ENCODE assay signal across 1 cellular context in the genomic region with DNA sequence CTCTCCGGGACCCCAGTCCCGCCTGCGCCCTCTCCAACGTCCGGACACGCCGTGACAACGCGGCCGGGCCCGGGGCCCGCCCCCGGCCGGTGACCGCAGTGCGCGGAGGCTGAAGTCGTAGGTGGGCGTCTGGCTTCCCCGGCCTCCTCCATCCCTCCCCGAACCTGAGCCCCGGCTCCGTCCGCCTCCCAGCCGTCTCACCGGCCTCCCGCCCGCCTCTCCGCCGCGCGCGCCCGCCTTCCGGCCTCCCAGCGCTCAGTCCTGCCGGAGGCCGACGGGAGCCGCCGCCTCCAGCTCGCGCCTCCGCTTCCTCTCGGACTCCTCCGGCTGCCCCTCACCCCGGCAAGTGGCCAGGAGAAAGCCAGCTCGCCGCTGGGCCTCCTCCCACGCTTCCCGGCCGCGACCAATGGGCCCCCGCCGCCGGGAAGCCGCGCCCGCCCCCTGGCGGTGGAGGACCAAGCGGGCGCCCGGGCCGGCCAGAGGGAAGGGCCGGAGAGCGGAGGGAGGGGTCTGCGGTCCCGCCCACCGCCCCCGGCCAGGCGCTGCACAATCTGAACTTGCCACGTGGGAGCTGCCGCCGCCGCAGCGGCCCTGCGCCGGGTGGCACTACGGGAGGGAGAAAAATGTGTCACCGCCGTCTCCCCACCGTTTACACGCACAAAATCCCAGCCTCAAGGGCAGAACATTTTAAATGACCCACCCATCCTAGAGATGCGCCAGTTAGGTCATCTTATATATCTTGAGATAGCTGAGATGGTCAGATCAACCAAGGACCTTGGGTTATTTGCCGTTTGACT.
TF ChIP-seq lines count a peak whose summit lies in the region.

A gene with protein sequence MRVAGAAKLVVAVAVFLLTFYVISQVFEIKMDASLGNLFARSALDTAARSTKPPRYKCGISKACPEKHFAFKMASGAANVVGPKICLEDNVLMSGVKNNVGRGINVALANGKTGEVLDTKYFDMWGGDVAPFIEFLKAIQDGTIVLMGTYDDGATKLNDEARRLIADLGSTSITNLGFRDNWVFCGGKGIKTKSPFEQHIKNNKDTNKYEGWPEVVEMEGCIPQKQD (minus strand): TSS at position 348 of the 797 bp plus-strand sequence. CDS start 13,339 bp downstream, outside the sequence.

TF ChIP-seq in K562, 482 proteins besides CTCF, POLR2A, EP300 and RAD21 (continued from another document and continues in another):
- peak; percentile 60 for TF ChIP-seq JUND (IDR thresholded peaks at IDR 0.05; ENCODE audit: borderline replicate concordance, low read depth, low read length)
- TF ChIP-seq JUND (tag; IDR thresholded peaks at IDR 0.05; ENCODE audit: borderline replicate concordance, low read depth, low read length) = peak; percentile 62; the same call in 1 of the 3 replicates
- TF ChIP-seq, protein P1, sequence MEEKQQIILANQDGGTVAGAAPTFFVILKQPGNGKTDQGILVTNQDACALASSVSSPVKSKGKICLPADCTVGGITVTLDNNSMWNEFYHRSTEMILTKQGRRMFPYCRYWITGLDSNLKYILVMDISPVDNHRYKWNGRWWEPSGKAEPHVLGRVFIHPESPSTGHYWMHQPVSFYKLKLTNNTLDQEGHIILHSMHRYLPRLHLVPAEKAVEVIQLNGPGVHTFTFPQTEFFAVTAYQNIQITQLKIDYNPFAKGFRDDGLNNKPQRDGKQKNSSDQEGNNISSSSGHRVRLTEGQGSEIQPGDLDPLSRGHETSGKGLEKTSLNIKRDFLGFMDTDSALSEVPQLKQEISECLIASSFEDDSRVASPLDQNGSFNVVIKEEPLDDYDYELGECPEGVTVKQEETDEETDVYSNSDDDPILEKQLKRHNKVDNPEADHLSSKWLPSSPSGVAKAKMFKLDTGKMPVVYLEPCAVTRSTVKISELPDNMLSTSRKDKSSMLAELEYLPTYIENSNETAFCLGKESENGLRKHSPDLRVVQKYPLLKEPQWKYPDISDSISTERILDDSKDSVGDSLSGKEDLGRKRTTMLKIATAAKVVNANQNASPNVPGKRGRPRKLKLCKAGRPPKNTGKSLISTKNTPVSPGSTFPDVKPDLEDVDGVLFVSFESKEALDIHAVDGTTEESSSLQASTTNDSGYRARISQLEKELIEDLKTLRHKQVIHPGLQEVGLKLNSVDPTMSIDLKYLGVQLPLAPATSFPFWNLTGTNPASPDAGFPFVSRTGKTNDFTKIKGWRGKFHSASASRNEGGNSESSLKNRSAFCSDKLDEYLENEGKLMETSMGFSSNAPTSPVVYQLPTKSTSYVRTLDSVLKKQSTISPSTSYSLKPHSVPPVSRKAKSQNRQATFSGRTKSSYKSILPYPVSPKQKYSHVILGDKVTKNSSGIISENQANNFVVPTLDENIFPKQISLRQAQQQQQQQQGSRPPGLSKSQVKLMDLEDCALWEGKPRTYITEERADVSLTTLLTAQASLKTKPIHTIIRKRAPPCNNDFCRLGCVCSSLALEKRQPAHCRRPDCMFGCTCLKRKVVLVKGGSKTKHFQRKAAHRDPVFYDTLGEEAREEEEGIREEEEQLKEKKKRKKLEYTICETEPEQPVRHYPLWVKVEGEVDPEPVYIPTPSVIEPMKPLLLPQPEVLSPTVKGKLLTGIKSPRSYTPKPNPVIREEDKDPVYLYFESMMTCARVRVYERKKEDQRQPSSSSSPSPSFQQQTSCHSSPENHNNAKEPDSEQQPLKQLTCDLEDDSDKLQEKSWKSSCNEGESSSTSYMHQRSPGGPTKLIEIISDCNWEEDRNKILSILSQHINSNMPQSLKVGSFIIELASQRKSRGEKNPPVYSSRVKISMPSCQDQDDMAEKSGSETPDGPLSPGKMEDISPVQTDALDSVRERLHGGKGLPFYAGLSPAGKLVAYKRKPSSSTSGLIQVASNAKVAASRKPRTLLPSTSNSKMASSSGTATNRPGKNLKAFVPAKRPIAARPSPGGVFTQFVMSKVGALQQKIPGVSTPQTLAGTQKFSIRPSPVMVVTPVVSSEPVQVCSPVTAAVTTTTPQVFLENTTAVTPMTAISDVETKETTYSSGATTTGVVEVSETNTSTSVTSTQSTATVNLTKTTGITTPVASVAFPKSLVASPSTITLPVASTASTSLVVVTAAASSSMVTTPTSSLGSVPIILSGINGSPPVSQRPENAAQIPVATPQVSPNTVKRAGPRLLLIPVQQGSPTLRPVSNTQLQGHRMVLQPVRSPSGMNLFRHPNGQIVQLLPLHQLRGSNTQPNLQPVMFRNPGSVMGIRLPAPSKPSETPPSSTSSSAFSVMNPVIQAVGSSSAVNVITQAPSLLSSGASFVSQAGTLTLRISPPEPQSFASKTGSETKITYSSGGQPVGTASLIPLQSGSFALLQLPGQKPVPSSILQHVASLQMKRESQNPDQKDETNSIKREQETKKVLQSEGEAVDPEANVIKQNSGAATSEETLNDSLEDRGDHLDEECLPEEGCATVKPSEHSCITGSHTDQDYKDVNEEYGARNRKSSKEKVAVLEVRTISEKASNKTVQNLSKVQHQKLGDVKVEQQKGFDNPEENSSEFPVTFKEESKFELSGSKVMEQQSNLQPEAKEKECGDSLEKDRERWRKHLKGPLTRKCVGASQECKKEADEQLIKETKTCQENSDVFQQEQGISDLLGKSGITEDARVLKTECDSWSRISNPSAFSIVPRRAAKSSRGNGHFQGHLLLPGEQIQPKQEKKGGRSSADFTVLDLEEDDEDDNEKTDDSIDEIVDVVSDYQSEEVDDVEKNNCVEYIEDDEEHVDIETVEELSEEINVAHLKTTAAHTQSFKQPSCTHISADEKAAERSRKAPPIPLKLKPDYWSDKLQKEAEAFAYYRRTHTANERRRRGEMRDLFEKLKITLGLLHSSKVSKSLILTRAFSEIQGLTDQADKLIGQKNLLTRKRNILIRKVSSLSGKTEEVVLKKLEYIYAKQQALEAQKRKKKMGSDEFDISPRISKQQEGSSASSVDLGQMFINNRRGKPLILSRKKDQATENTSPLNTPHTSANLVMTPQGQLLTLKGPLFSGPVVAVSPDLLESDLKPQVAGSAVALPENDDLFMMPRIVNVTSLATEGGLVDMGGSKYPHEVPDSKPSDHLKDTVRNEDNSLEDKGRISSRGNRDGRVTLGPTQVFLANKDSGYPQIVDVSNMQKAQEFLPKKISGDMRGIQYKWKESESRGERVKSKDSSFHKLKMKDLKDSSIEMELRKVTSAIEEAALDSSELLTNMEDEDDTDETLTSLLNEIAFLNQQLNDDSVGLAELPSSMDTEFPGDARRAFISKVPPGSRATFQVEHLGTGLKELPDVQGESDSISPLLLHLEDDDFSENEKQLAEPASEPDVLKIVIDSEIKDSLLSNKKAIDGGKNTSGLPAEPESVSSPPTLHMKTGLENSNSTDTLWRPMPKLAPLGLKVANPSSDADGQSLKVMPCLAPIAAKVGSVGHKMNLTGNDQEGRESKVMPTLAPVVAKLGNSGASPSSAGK (IDR thresholded peaks at IDR 0.05) = peak; percentile 73; the same call in 1 of the 2 replicates
- TF ChIP-seq HMGN3 (IDR thresholded peaks at IDR 0.05; ENCODE audit: borderline replicate concordance, extremely low read depth, insufficient read length, low read depth, low read length) = peak; percentile 97
- TF ChIP-seq GATAD2B (IDR thresholded peaks at IDR 0.05; ENCODE audit: borderline replicate concordance) = peak; percentile 98
- TF ChIP-seq CREM (IDR thresholded peaks at IDR 0.05; ENCODE audit: low read depth) = peak; percentile 88
- TF ChIP-seq, protein P2, sequence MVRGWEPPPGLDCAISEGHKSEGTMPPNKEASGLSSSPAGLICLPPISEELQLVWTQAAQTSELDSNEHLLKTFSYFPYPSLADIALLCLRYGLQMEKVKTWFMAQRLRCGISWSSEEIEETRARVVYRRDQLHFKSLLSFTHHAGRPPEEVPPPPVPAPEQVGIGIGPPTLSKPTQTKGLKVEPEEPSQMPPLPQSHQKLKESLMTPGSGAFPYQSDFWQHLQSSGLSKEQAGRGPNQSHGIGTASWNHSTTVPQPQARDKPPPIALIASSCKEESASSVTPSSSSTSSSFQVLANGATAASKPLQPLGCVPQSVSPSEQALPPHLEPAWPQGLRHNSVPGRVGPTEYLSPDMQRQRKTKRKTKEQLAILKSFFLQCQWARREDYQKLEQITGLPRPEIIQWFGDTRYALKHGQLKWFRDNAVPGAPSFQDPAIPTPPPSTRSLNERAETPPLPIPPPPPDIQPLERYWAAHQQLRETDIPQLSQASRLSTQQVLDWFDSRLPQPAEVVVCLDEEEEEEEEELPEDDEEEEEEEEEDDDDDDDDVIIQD (CRISPR knock-in tag; IDR thresholded peaks at IDR 0.05) = peak; percentile 57; the same call in 1 of the 2 replicates
- peak; percentile 97 for TF ChIP-seq FUS (optimal IDR thresholded peaks at IDR 0.05; ENCODE audit: low read depth, low read length)
- TF ChIP-seq CC2D1A (IDR thresholded peaks at IDR 0.05) = peak; percentile 24; the same call in 1 of the 2 replicates
- TF ChIP-seq, protein P3, sequence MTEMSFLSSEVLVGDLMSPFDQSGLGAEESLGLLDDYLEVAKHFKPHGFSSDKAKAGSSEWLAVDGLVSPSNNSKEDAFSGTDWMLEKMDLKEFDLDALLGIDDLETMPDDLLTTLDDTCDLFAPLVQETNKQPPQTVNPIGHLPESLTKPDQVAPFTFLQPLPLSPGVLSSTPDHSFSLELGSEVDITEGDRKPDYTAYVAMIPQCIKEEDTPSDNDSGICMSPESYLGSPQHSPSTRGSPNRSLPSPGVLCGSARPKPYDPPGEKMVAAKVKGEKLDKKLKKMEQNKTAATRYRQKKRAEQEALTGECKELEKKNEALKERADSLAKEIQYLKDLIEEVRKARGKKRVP (CRISPR knock-in tag; IDR thresholded peaks at IDR 0.05) = peak; percentile 7; the same call in 1 of the 2 replicates
- peak; percentile 77; the same call in 1 of the 2 replicates for TF ChIP-seq ZBED1 (IDR thresholded peaks at IDR 0.05)
- TF ChIP-seq HLTF (IDR thresholded peaks at IDR 0.05) = no peak; the same call in 1 of the 2 replicates
- peak; percentile 36; the same call in 1 of the 2 replicates for TF ChIP-seq CBFA2T2 (conservative IDR thresholded peaks at IDR 0.05)
- TF ChIP-seq ATF7 (IDR thresholded peaks at IDR 0.05) = peak; percentile 91
- TF ChIP-seq, protein P4, sequence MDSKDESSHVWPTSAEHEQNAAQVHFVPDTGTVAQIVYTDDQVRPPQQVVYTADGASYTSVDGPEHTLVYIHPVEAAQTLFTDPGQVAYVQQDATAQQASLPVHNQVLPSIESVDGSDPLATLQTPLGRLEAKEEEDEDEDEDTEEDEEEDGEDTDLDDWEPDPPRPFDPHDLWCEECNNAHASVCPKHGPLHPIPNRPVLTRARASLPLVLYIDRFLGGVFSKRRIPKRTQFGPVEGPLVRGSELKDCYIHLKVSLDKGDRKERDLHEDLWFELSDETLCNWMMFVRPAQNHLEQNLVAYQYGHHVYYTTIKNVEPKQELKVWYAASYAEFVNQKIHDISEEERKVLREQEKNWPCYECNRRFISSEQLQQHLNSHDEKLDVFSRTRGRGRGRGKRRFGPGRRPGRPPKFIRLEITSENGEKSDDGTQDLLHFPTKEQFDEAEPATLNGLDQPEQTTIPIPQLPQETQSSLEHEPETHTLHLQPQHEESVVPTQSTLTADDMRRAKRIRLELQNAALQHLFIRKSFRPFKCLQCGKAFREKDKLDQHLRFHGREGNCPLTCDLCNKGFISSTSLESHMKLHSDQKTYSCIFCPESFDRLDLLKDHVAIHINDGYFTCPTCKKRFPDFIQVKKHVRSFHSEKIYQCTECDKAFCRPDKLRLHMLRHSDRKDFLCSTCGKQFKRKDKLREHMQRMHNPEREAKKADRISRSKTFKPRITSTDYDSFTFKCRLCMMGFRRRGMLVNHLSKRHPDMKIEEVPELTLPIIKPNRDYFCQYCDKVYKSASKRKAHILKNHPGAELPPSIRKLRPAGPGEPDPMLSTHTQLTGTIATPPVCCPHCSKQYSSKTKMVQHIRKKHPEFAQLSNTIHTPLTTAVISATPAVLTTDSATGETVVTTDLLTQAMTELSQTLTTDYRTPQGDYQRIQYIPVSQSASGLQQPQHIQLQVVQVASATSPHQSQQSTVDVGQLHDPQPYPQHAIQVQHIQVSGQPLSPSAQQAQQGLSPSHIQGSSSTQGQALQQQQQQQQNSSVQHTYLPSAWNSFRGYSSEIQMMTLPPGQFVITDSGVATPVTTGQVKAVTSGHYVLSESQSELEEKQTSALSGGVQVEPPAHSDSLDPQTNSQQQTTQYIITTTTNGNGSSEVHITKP (IDR thresholded peaks at IDR 0.05; ENCODE audit: partially characterized antibody) = peak; percentile 65
- TF ChIP-seq, protein P5, sequence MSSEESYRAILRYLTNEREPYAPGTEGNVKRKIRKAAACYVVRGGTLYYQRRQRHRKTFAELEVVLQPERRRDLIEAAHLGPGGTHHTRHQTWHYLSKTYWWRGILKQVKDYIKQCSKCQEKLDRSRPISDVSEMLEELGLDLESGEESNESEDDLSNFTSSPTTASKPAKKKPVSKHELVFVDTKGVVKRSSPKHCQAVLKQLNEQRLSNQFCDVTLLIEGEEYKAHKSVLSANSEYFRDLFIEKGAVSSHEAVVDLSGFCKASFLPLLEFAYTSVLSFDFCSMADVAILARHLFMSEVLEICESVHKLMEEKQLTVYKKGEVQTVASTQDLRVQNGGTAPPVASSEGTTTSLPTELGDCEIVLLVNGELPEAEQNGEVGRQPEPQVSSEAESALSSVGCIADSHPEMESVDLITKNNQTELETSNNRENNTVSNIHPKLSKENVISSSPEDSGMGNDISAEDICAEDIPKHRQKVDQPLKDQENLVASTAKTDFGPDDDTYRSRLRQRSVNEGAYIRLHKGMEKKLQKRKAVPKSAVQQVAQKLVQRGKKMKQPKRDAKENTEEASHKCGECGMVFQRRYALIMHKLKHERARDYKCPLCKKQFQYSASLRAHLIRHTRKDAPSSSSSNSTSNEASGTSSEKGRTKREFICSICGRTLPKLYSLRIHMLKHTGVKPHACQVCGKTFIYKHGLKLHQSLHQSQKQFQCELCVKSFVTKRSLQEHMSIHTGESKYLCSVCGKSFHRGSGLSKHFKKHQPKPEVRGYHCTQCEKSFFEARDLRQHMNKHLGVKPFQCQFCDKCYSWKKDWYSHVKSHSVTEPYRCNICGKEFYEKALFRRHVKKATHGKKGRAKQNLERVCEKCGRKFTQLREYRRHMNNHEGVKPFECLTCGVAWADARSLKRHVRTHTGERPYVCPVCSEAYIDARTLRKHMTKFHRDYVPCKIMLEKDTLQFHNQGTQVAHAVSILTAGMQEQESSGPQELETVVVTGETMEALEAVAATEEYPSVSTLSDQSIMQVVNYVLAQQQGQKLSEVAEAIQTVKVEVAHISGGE (CRISPR knock-in tag; IDR thresholded peaks at IDR 0.05) = peak in 2 of 3 experiments; percentile 8 to 77; a peak in 2 of 6 replicates
- peak; percentile 86 for TF ChIP-seq PHF20 (IDR thresholded peaks at IDR 0.05; ENCODE audit: partially characterized antibody)
- TF ChIP-seq NFE2L1 (tag; IDR thresholded peaks at IDR 0.05; ENCODE audit: borderline replicate concordance, low read depth) = no peak
- no peak for TF ChIP-seq ZSCAN32 (CRISPR knock-in tag; IDR thresholded peaks at IDR 0.05)
- peak; percentile 98 for TF ChIP-seq SUPT5H (IDR thresholded peaks at IDR 0.05)
- TF ChIP-seq CHD2 (IDR thresholded peaks at IDR 0.05; ENCODE audit: low read depth, low read length) = peak; percentile 7; the same call in 1 of the 2 replicates
- TF ChIP-seq ZC3H11A (IDR thresholded peaks at IDR 0.05; ENCODE audit: low read depth, low read length) = no peak
- TF ChIP-seq MBD2 (IDR thresholded peaks at IDR 0.05; ENCODE audit: borderline replicate concordance, low read depth) = peak; percentile 83; the same call in 1 of the 2 replicates
- TF ChIP-seq, protein P6, sequence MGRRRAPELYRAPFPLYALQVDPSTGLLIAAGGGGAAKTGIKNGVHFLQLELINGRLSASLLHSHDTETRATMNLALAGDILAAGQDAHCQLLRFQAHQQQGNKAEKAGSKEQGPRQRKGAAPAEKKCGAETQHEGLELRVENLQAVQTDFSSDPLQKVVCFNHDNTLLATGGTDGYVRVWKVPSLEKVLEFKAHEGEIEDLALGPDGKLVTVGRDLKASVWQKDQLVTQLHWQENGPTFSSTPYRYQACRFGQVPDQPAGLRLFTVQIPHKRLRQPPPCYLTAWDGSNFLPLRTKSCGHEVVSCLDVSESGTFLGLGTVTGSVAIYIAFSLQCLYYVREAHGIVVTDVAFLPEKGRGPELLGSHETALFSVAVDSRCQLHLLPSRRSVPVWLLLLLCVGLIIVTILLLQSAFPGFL (CRISPR knock-in tag; IDR thresholded peaks at IDR 0.05) = peak; percentile 88; the same call in 1 of the 2 replicates
